Comparison of ENCODE assay signal across 23 cellular contexts in the genomic region with DNA sequence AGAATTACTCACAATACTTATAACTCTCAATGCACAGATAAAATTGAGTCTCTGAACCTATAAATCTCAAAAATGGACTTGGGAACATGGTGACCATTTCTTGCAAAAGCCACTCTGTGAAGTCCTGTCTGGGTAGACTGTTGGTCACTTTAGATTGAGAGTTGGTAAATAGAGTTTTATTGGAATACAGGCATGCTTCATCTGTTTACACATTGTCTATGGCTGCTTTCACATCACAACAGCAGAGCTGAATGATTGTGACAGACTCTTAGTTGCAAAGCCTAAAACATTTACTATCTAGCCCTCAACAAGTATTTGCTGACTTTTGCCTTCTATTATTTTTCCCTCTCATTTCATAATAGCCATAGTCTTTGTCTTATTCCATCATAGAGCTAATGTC. TPM values are rescaled to one million over a fixed set of nuclear protein-coding genes. Genes with fewer than 3 reads are reported as not detected.
DNase-seq lines count a peak whose midpoint lies in the region; TF ChIP-seq lines count a peak whose summit lies in the region.
"Had no signal": no experiment of that assay in that cellular context is flagged by ENCODE, and none has a peak within 500 bp of the region (broad histone marks: within the 10 kb centered on the region; RNA-seq: fewer than 3 reads in every experiment).

No MANE protein-coding gene starts in this region.

- peaks cover 0 to 40% (median 23%) of the 10 kb centered on the region in 4 donors for H3K4me1 ChIP-seq in liver (ENCODE audit: control insufficient read depth in 4 of 4, insufficient read depth in 4 of 4, low read length in 3 of 4)
- H3K4me1 ChIP-seq: SJCRH30 had no signal

- H3K9ac ChIP-seq in liver (ENCODE audit: low read depth in 1 of 2, low read length in 2 of 2) = no peak overlapping the region
- H3K9ac ChIP-seq: KMS-11 had no signal

- no peaks in the 10 kb centered on the region for H3K9me3 ChIP-seq in liver (ENCODE audit: control insufficient read depth in 4 of 4, low read length in 3 of 4)
- H3K9me3 ChIP-seq: SJCRH30 had no signal

- H3K27ac ChIP-seq in liver (ENCODE audit: low read depth in 1 of 2, low read length in 2 of 2) = no peak overlapping the region
- H3K27ac ChIP-seq: HL-60, KMS-11, SJCRH30 had no signal

- DNase-seq in DMS53 (lab: John Stamatoyannopoulos, UW) (peak; percentile 43), DMS53 treated with DMSO at 0.1 percent for 48 hours (lab: John Stamatoyannopoulos, UW; ENCODE audit: unreplicated experiment) (no peak), NCI-H748 treated with DMSO at 0.1 percent for 48 hours (lab: John Stamatoyannopoulos, UW) (peak; percentile 7), COLO829 (ENCODE audit: low spot score) (no peak), HCEC 1CT (no peak), NCI-H2171 (lab: John Stamatoyannopoulos, UW) (no peak)
- DNase-seq: 8988T; AML-193; C1 segment of cervical spinal cord; Calu3; CD8-positive, alpha-beta T cell; DND-41; HFFc6; NCI-H1105; NCI-H146; NCI-H2029; NCI-H345; NCI-H524; SJCRH30 had no signal

- TF ChIP-seq RAD21 in liver (IDR thresholded peaks at IDR 0.05) = peak; percentile 9 to 15

- no peak overlapping the region for H3K4me3 ChIP-seq in liver (ENCODE audit: low read depth in 1 of 3, low read length in 3 of 3)
- H3K4me3 ChIP-seq: GM12878, SJCRH30 had no signal

- no peak for TF ChIP-seq CTCF in liver (IDR thresholded peaks at IDR 0.05; ENCODE audit: low read depth, low read length, missing input control)

- H3K36me3 ChIP-seq in liver (ENCODE audit: control insufficient read depth in 4 of 4, insufficient read depth in 3 of 4, low read depth in 1 of 4, low read length in 3 of 4) = peaks cover 0 to 3% (median under 1%) of the 10 kb centered on the region in 4 donors
- H3K36me3 ChIP-seq: SJCRH30 had no signal

- H3K27me3 ChIP-seq in liver (ENCODE audit: control insufficient read depth in 4 of 4, insufficient read depth in 4 of 4, low read length in 3 of 4) = no peaks in the 10 kb centered on the region
- H3K27me3 ChIP-seq: SJCRH30 had no signal

TF ChIP-seq in liver, 16 proteins besides CTCF, POLR2A, EP300 and RAD21:
- TF ChIP-seq HNF4G (IDR thresholded peaks at IDR 0.05) (no peak), TAF1 (conservative IDR thresholded peaks at IDR 0.05) (no peak), FOXA1 (IDR thresholded peaks at IDR 0.05) (peak; percentile 31), RXRA (IDR thresholded peaks at IDR 0.05) (peak in 1 of 2 donors; percentile 28), NR2F2 (IDR thresholded peaks at IDR 0.05) (no peak), YY1 (IDR thresholded peaks at IDR 0.05) (peak; percentile 56), FOXA2 (IDR thresholded peaks at IDR 0.05) (peak; percentile 81), HNF4A (conservative IDR thresholded peaks at IDR 0.05) (peak; percentile 37 to 50), SP1 (IDR thresholded peaks at IDR 0.05) (no peak)
- TF ChIP-seq, protein P1, sequence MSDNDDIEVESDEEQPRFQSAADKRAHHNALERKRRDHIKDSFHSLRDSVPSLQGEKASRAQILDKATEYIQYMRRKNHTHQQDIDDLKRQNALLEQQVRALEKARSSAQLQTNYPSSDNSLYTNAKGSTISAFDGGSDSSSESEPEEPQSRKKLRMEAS (IDR thresholded peaks at IDR 0.05) = peak; percentile 45
- TF ChIP-seq, protein P2, sequence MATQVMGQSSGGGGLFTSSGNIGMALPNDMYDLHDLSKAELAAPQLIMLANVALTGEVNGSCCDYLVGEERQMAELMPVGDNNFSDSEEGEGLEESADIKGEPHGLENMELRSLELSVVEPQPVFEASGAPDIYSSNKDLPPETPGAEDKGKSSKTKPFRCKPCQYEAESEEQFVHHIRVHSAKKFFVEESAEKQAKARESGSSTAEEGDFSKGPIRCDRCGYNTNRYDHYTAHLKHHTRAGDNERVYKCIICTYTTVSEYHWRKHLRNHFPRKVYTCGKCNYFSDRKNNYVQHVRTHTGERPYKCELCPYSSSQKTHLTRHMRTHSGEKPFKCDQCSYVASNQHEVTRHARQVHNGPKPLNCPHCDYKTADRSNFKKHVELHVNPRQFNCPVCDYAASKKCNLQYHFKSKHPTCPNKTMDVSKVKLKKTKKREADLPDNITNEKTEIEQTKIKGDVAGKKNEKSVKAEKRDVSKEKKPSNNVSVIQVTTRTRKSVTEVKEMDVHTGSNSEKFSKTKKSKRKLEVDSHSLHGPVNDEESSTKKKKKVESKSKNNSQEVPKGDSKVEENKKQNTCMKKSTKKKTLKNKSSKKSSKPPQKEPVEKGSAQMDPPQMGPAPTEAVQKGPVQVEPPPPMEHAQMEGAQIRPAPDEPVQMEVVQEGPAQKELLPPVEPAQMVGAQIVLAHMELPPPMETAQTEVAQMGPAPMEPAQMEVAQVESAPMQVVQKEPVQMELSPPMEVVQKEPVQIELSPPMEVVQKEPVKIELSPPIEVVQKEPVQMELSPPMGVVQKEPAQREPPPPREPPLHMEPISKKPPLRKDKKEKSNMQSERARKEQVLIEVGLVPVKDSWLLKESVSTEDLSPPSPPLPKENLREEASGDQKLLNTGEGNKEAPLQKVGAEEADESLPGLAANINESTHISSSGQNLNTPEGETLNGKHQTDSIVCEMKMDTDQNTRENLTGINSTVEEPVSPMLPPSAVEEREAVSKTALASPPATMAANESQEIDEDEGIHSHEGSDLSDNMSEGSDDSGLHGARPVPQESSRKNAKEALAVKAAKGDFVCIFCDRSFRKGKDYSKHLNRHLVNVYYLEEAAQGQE (IDR thresholded peaks at IDR 0.05) = no peak
- TF ChIP-seq, protein P3, sequence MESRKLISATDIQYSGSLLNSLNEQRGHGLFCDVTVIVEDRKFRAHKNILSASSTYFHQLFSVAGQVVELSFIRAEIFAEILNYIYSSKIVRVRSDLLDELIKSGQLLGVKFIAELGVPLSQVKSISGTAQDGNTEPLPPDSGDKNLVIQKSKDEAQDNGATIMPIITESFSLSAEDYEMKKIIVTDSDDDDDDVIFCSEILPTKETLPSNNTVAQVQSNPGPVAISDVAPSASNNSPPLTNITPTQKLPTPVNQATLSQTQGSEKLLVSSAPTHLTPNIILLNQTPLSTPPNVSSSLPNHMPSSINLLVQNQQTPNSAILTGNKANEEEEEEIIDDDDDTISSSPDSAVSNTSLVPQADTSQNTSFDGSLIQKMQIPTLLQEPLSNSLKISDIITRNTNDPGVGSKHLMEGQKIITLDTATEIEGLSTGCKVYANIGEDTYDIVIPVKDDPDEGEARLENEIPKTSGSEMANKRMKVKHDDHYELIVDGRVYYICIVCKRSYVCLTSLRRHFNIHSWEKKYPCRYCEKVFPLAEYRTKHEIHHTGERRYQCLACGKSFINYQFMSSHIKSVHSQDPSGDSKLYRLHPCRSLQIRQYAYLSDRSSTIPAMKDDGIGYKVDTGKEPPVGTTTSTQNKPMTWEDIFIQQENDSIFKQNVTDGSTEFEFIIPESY (IDR thresholded peaks at IDR 0.05) = no peak
- TF ChIP-seq, protein P4, sequence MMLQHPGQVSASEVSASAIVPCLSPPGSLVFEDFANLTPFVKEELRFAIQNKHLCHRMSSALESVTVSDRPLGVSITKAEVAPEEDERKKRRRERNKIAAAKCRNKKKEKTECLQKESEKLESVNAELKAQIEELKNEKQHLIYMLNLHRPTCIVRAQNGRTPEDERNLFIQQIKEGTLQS (IDR thresholded peaks at IDR 0.05) = no peak

RNA-seq across cellular contexts. Expression of a gene that starts 24.1 kb away (rescaled TPM):
- 10 to 100 TPM in 1 of 2 donors, under 1 TPM in 1; 0.17 to 45.3 TPM for total RNA-seq in liver
- polyA plus RNA-seq in liver = 1 to 10 TPM in 1 of 2 donors, under 1 TPM in 1; 0.49 to 1.2 TPM

RNA-seq across cellular contexts. Expression of a gene that starts 30.6 kb away (rescaled TPM):
- total RNA-seq in liver = 1 to 10 TPM; 4.6 to 5.9 TPM
- 1 to 10 TPM; 1.7 TPM for polyA plus RNA-seq in liver

Comparison
In these comparisons a context has a peak if more than half of its experiments do, and no peak if none do; other contexts are left out.
1. DNase-seq: peak in DMS53 (single experiment) and NCI-H748 treated with DMSO at 0.1 percent for 48 hours (single experiment); none in DMS53 treated with DMSO at 0.1 percent for 48 hours (single experiment), COLO829 (single experiment), HCEC 1CT (single experiment) and NCI-H2171 (single experiment).